ENCODE assay signal across 1 cellular context in the genomic region with DNA sequence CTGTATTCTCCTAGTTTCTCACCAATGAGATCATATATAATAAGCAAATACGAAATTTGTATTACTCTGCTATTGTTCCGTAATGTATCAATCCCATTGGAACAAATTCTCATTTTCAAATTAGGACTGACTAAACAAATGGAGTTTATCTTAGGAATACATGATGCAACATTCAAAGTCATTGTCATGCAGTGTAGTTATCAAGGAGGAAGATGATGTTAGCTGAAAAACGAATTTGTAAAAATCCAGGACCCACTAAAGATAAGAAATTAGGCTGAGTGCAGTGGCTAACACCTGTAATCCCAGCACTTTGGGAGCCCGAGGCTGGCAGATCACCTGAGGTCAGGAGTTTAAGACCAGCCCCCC.
TF ChIP-seq lines count a peak whose summit lies in the region.

No MANE protein-coding gene starts in this region.

TF ChIP-seq in GM23338, 12 proteins besides CTCF, POLR2A, EP300 and RAD21 (continued from another document):
- TF ChIP-seq, protein P1, sequence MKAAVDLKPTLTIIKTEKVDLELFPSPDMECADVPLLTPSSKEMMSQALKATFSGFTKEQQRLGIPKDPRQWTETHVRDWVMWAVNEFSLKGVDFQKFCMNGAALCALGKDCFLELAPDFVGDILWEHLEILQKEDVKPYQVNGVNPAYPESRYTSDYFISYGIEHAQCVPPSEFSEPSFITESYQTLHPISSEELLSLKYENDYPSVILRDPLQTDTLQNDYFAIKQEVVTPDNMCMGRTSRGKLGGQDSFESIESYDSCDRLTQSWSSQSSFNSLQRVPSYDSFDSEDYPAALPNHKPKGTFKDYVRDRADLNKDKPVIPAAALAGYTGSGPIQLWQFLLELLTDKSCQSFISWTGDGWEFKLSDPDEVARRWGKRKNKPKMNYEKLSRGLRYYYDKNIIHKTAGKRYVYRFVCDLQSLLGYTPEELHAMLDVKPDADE (IDR thresholded peaks at IDR 0.05) = no peak
